In the genomic region with DNA sequence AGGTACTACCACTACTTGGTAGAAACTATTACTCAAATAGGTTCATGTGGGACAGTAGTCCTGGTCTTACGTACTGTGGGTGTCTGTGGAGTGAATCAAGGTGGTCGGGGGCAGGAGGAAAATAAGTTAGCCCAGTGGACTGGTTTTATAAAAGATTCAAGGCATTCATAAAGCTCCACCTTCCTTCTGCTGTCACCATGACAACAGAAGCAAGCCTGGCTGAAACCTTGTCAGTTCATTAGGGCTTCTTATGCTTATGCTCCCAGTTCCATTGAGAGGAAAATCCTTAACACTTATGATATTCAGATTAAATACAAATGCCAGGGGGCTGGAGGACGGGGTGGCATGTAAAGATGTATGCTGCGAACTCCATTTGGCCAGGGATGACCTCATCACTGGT, we compare ENCODE assay signal across 24 cellular contexts.
"Had no signal": no experiment of that assay in that cellular context is flagged by ENCODE, and none has a peak within 500 bp of the region (broad histone marks: within the 10 kb centered on the region; RNA-seq: fewer than 3 reads in every experiment).

No MANE protein-coding gene starts in this region.

- H3K4me1 Mint-ChIP-seq: stimulated activated naive CD8-positive, alpha-beta T cell treated with anti-CD3 and anti-CD28 coated beads, Interleukin-15, amount 100 ng/mL, for 72 hours had no signal

- H3K27ac ChIP-seq: dorsolateral prefrontal cortex, gastrocnemius medialis, lower lobe of right lung, neutrophil, pancreas, right atrium auricular region, suprapubic skin, transverse colon, upper lobe of right lung, uterus had no signal

- H3K36me3 ChIP-seq: gastrocnemius medialis, lower lobe of right lung, neutrophil, pancreas, right atrium auricular region, suprapubic skin, transverse colon, upper lobe of right lung, uterus had no signal

- H3K9me3 ChIP-seq: gastrocnemius medialis, lower lobe of right lung, neutrophil, pancreas, right atrium auricular region, suprapubic skin, transverse colon, upper lobe of right lung, uterus had no signal

- DNase-seq: dorsolateral prefrontal cortex; effector CD4-positive, alpha-beta T cell; foreskin fibroblast; gastrocnemius medialis; left ventricle myocardium superior; lower lobe of right lung; naive thymus-derived CD8-positive, alpha-beta T cell; pancreas; stimulated activated CD4-positive, alpha-beta T cell treated with anti-CD3 and anti-CD28 coated beads, Interleukin-12 subunit alpha, Interleukin-12 subunit beta, amount 100 ng/mL, for 4 hours; stimulated activated CD4-positive, alpha-beta T cell treated with anti-CD3 and anti-CD28 coated beads, Interleukin-1b, Interleukin-23, amount 100 ng/mL, for 48 hours; stimulated activated CD4-positive, alpha-beta T cell treated with anti-CD3 and anti-CD28 coated beads, Interleukin-4, amount 100 ng/mL, for 1 hour; stimulated activated CD8-positive, alpha-beta memory T cell treated with anti-CD3 and anti-CD28 coated beads, Interleukin-4, amount 100 ng/mL, for 48 hours; stimulated activated naive CD4-positive, alpha-beta T cell; stimulated activated naive CD8-positive, alpha-beta T cell treated with anti-CD3 and anti-CD28 coated beads, Interleukin-15, amount 100 ng/mL, for 72 hours; transverse colon; upper lobe of right lung; uterus had no signal

- ATAC-seq: esophagus mucosa; gastrocnemius medialis; left ventricle myocardium superior; lower lobe of right lung; naive thymus-derived CD8-positive, alpha-beta T cell; pancreas; sciatic nerve; stimulated activated naive CD8-positive, alpha-beta T cell treated with anti-CD3 and anti-CD28 coated beads, Interleukin-15, amount 100 ng/mL, for 72 hours; upper lobe of right lung had no signal

- H3K4me2 ChIP-seq: smooth muscle cell had no signal

- H3K4me1 ChIP-seq: gastrocnemius medialis, lower lobe of right lung, pancreas, right atrium auricular region, suprapubic skin, transverse colon, upper lobe of right lung, uterus had no signal

- H3K4me3 Mint-ChIP-seq: naive thymus-derived CD8-positive, alpha-beta T cell; neural crest cell; stimulated activated naive CD8-positive, alpha-beta T cell treated with anti-CD3 and anti-CD28 coated beads, Interleukin-15, amount 100 ng/mL, for 72 hours had no signal

- H3K27me3 ChIP-seq: gastrocnemius medialis, neutrophil, pancreas, right atrium auricular region, transverse colon, upper lobe of right lung, uterus had no signal

- H3K36me3 Mint-ChIP-seq: naive thymus-derived CD8-positive, alpha-beta T cell had no signal

- H3K27ac Mint-ChIP-seq: naive thymus-derived CD8-positive, alpha-beta T cell; stimulated activated naive CD8-positive, alpha-beta T cell treated with anti-CD3 and anti-CD28 coated beads, Interleukin-15, amount 100 ng/mL, for 72 hours had no signal

- H3K9me3 Mint-ChIP-seq: neural crest cell; stimulated activated naive CD8-positive, alpha-beta T cell treated with anti-CD3 and anti-CD28 coated beads, Interleukin-15, amount 100 ng/mL, for 72 hours had no signal

- H3K4me3 ChIP-seq: dorsolateral prefrontal cortex, gastrocnemius medialis, lower lobe of right lung, pancreas, right atrium auricular region, smooth muscle cell, suprapubic skin, transverse colon, upper lobe of right lung, uterus had no signal
